21 cellular contexts compared by ENCODE assay signal in genomic region chr5:14771972-14772371, GRCh38.
DNase-seq lines count a peak whose midpoint lies in the region; ATAC-seq and TF ChIP-seq lines count a peak whose summit lies in the region.
"Had no signal": no experiment of that assay in that cellular context is flagged by ENCODE, and none has a peak within 500 bp of the region (broad histone marks: within the 10 kb centered on the region; RNA-seq: fewer than 3 reads in every experiment).

No MANE protein-coding gene starts in this region.

- DNase-seq in Right ventricle myocardium superior = no peak
- no peak for DNase-seq in left cardiac atrium
- DNase-seq in left ventricle myocardium superior = no peak
- DNase-seq in right atrium auricular region (ENCODE audit: low spot score) = no peak
- DNase-seq in NCI-H1930 (lab: John Stamatoyannopoulos, UW) = no peak
- DNase-seq: 8988T; ACHN; BE2C; C1 segment of cervical spinal cord; CD4-positive, alpha-beta memory T cell; CD4-positive, CD25-positive, alpha-beta regulatory T cell; CD8-positive, alpha-beta memory T cell; COR-L47; DMS 273 treated with DMSO at 0.1 percent for 48 hours; DMS153; DMS79; DND-41; EL; GDM1 had no signal

- no peak overlapping the region for H3K4me3 ChIP-seq in right atrium auricular region
- H3K4me3 ChIP-seq: BLaER1, GM12878 had no signal

- intact Hi-C loops in Right ventricle myocardium superior (cut with DNase I) (no loop called here), left cardiac atrium (cut with DNase I) (no loop called here), left ventricle myocardium superior (cut with micrococcal nuclease) (no loop called here)

- H3K27ac ChIP-seq in right atrium auricular region = no peak overlapping the region
- H3K27ac ChIP-seq: BLaER1 had no signal

- no peak for TF ChIP-seq CTCF in right atrium auricular region (IDR thresholded peaks at IDR 0.05)

- H3K9me3 ChIP-seq in right atrium auricular region = no peaks in the 10 kb centered on the region
- H3K9me3 ChIP-seq: BE2C, BLaER1 had no signal

- peaks cover 11% of the 10 kb centered on the region for H3K36me3 ChIP-seq in right atrium auricular region
- H3K36me3 ChIP-seq: BE2C had no signal

- H3K4me1 ChIP-seq in right atrium auricular region = peaks cover 0 to 7% of the 10 kb centered on the region in 2 donors
- H3K4me1 ChIP-seq: BLaER1 had no signal

- no peaks in the 10 kb centered on the region for H3K27me3 ChIP-seq in right atrium auricular region
- H3K27me3 ChIP-seq: BE2C, BLaER1 had no signal

- ATAC-seq in Right ventricle myocardium superior (ENCODE audit: poor library complexity) (peak; percentile 43), left cardiac atrium (no peak), left ventricle myocardium superior (peak; percentile 50)
- ATAC-seq: GM12878 had no signal

Comparison
In these comparisons a context has a peak if more than half of its experiments do, and no peak if none do; other contexts are left out.
1. ATAC-seq: peak in Right ventricle myocardium superior (single experiment) and left ventricle myocardium superior (single experiment); none in left cardiac atrium (0 of 2).